17 cellular contexts compared by ENCODE assay signal in the genomic region with DNA sequence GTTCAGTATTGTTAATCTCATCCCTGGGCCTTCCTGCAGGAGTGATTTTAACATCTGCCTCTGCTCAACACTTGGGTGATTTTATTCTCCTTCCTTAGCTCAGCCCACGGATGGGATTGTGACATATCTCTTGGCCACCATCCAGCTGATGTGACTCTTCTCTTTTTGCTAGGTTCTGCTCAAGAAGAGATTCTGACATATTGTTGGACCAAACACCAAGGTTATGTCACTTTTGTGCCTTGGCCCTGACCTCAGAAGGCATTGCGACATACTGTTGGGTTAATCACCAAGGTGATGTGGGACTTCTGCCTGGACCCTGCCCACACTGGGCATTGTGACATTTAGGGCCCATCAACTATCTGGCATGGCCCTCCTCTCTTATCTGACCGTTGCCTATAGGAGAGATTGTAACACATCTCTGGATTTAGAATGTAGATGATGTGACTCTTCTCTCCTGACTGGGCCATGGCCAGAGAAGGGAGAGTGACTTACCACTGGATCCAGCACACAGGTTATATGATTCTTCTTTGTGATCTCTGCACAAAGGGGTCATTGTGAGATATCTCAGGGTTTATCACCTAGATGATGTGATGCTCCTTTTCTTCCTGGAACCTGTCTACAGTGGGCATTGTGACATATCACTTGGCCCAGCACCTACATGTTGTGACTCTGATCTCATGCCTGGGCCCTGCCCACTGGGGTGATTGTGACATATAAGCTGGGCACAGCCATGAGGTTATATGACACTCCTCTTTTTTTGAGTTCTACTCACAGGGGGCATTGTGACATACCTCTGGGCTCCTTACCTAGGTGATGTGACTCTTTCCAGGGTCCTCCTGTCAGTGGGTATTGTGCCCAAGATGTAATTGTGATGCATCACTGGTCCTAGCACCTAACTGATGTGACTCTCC.
DNase-seq lines count a peak whose midpoint lies in the region; ATAC-seq, FAIRE-seq and TF ChIP-seq lines count a peak whose summit lies in the region.
"Had no signal": no experiment of that assay in that cellular context is flagged by ENCODE, and none has a peak within 500 bp of the region (broad histone marks: within the 10 kb centered on the region; RNA-seq: fewer than 3 reads in every experiment).

No MANE protein-coding gene starts in this region.

- H3K4me2 ChIP-seq in mammary epithelial cell (ENCODE audit: insufficient read depth, low read depth, low read length): no peak overlapping the region

- POLR2A ChIA-PET in MCF 10A (lab: Yijun Ruan, JAX): interaction anchor here (0.7 to 1.3 kb wide), 5 partner anchors 14 to 89 kb away, joined by 3 to 4 read pairs (median 3); a partner anchor contains a TSS

- H3K4me3 ChIP-seq in mammary epithelial cell (replicated peaks in 1 of 3; ENCODE audit: insufficient read depth in 1 of 3, low read depth in 2 of 3, low read length in 3 of 3): no peak overlapping the region
- no peak overlapping the region for H3K4me3 ChIP-seq in lung

- FAIRE-seq in GM12892 (lab: Jason Lieb, UNC): no peak
- FAIRE-seq: A204.1, G401.6 had no signal

- no peaks in the 10 kb centered on the region for H3K4me1 ChIP-seq in mammary epithelial cell (ENCODE audit: insufficient read depth, low read length)
- H3K4me1 ChIP-seq in lung (ENCODE audit: control insufficient read depth in 2 of 2, insufficient read depth in 2 of 2, low read length in 2 of 2): no peaks in the 10 kb centered on the region

- 42% methylated on average over 3 of the region's 3 CpGs for WGBS in mammary epithelial cell (ENCODE audit: low coverage, missing lambda C conversion rate)
- WGBS in lung, 2 donors: 32 to 49% methylated on average over 3 of the region's 3 CpGs

- H3K27me3 ChIP-seq in mammary epithelial cell (ENCODE audit: insufficient read depth, low read length): no peaks in the 10 kb centered on the region
- no peaks in the 10 kb centered on the region for H3K27me3 ChIP-seq in lung (ENCODE audit: control insufficient read depth, insufficient read depth)

- no peak overlapping the region for H2AFZ ChIP-seq in mammary epithelial cell (ENCODE audit: low read depth, low read length)

- dilution Hi-C loops in mammary epithelial cell (cut with HindIII; ENCODE audit: low sequenced_read_pairs): no loop called here

- H3K4me1 Mint-ChIP-seq in MCF 10A (ENCODE audit: insufficient read depth, unreplicated experiment): no peaks in the 10 kb centered on the region

- no peak overlapping the region for H3K27ac Mint-ChIP-seq in MCF 10A (ENCODE audit: low read depth, unreplicated experiment)

- in situ Hi-C loops in mammary epithelial cell (cut with MboI; ENCODE audit: low sequenced_read_pairs in 2 of 2): no loop called here

- H4K20me1 ChIP-seq in mammary epithelial cell (ENCODE audit: insufficient read depth, low read length): no peaks in the 10 kb centered on the region

- DNase-seq in MCF 10A (ENCODE audit: unreplicated experiment): peak; percentile 2
- DNase-seq in mammary epithelial cell: no peak
- peak; percentile 76 to 85 for DNase-seq in erythroblast (lab: John Stamatoyannopoulos, UW)
- peak; percentile 54 for DNase-seq in lung (ENCODE audit: low spot score)
- no peak for DNase-seq in GM12892 (ENCODE audit: insufficient read length)
- no peak for DNase-seq in dermis blood vessel endothelial cell
- DNase-seq: activated CD4-positive, alpha-beta T cell treated with anti-CD3 and anti-CD28 coated beads, Interleukin-2, amount 50 U/mL, for 1 hour; activated T-cell treated with anti-CD3 and anti-CD28 coated beads, Interleukin-2, amount 50 U/mL, for 1 hour; COR-L47; MM.1S; posterior cingulate gyrus; SHP77; T-helper 9 cell had no signal

- H3K27me3 Mint-ChIP-seq in MCF 10A (ENCODE audit: insufficient read depth, unreplicated experiment): no peaks in the 10 kb centered on the region

- H3K79me2 ChIP-seq in mammary epithelial cell (ENCODE audit: insufficient read depth, low read length): no peaks in the 10 kb centered on the region

- BruUV-seq in MCF 10A (replicated peaks; lab: Mats Ljungman, UMichigan): no TSS peak
- BruUV-seq in mammary epithelial cell (replicated peaks; lab: Mats Ljungman, UMichigan): no TSS peak

- ATAC-seq in lung (ENCODE audit: insufficient read depth, low FRiP score) (no peak), HG02852 (IDR thresholded peaks at IDR 0.05; ENCODE audit: unreplicated experiment) (no peak), GM19035 (IDR thresholded peaks at IDR 0.05; ENCODE audit: unreplicated experiment) (no peak)

- H3K27ac ChIP-seq in mammary epithelial cell (ENCODE audit: insufficient read depth, low read depth, low read length) (no peak overlapping the region), lung (ENCODE audit: low read depth in 1 of 2, low read length in 1 of 2) (peak overlapping the region in 1 of 2 donors; percentile 12)

- CTCF ChIA-PET in MCF 10A (lab: Yijun Ruan, JAX) (no interaction called here), mammary epithelial cell (lab: Charles Lee; ENCODE audit: low non-redundant PET) (no interaction called here)

- no peak overlapping the region for H3K9ac ChIP-seq in mammary epithelial cell (ENCODE audit: insufficient read depth, low read length)

- peaks cover 23% of the 10 kb centered on the region for H3K9me3 Mint-ChIP-seq in MCF 10A (ENCODE audit: unreplicated experiment)

- no peak for TF ChIP-seq CTCF in MCF 10A (IDR thresholded peaks at IDR 0.05; ENCODE audit: unreplicated experiment)
- no peak for TF ChIP-seq CTCF in mammary epithelial cell (conservative IDR thresholded peaks at IDR 0.05 in 1 of 2, IDR thresholded peaks at IDR 0.05 in 1 of 2; ENCODE audit: extremely low read depth in 1 of 2, insufficient read depth in 1 of 2, low read depth in 1 of 2, low read length in 2 of 2)
- no peak for TF ChIP-seq CTCF in lung (IDR thresholded peaks at IDR 0.05; ENCODE audit: control extremely low read depth, extremely low read depth)

- no peaks in the 10 kb centered on the region for H3K36me3 ChIP-seq in mammary epithelial cell (ENCODE audit: insufficient read depth, low read length)
- no peaks in the 10 kb centered on the region for H3K36me3 ChIP-seq in lung (ENCODE audit: control insufficient read depth in 2 of 2, insufficient read depth in 2 of 2, low read length in 2 of 2)

- peak; percentile 18 for TF ChIP-seq POLR2A in erythroblast (IDR thresholded peaks at IDR 0.05; ENCODE audit: low read length)
- no peak for TF ChIP-seq POLR2A in GM12892 (IDR thresholded peaks at IDR 0.05; ENCODE audit: low read depth, low read length)

- peaks cover 20% of the 10 kb centered on the region for H3K9me3 ChIP-seq in mammary epithelial cell (replicated peaks; ENCODE audit: insufficient read depth, low read length)
- H3K9me3 ChIP-seq in lung (ENCODE audit: control insufficient read depth in 2 of 2, insufficient read depth in 1 of 2, low read length in 1 of 2): peaks cover 0 to 8% of the 10 kb centered on the region in 2 donors

- H3K4me3 Mint-ChIP-seq in MCF 10A (ENCODE audit: unreplicated experiment): no peak overlapping the region

- intact Hi-C loops in MCF 10A (cut with micrococcal nuclease): no loop called here
- intact Hi-C loops in mammary epithelial cell (cut with micrococcal nuclease): no loop called here

- H3K36me3 Mint-ChIP-seq in MCF 10A (ENCODE audit: insufficient read depth, unreplicated experiment): no peaks in the 10 kb centered on the region

Comparison
In these comparisons a context has a peak if more than half of its experiments do, and no peak if none do; other contexts are left out.
1. DNase-seq: peak in MCF 10A (single experiment), erythroblast (2 of 2) and lung (single experiment); none in mammary epithelial cell (single experiment), GM12892 (single experiment) and dermis blood vessel endothelial cell (single experiment).